In the genomic region with DNA sequence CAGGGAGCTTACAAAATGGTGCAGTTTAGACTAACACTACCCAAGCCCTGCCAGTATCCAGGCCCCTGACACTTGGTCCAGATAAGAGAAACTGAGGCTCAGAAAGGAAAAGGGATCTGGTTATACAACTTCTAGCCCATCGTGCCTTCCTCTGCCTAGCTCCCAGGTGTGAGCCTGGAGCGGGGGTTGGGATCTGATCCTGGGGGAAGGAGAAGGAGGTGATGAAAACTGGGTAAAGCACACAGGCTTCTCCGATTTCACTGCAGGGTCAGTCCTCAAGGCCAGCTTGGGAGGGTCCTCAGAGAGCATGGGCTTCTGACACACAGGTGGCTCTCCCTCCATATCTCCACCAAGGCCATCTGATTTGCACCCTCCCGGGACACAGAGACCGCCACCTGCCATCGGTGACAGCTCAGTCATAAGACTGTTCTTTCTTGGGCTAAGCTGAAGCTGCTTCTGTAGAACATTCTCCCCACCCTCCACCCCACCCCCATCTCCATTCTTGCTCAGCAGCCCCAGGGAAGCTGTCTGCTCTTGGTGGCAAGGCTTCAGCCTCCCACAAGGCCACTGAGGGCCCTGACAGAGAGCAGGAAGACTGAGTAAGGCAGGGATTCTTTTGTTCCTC, we compare ENCODE assay signal across 23 cellular contexts. TPM values are rescaled to one million over a fixed set of nuclear protein-coding genes. Genes with fewer than 3 reads are reported as not detected.
A peak's percentile ranks its signal among the peaks of the same experiment; 100 is the strongest.
DNase-seq lines count a peak whose midpoint lies in the region; ATAC-seq lines count a peak whose summit lies in the region.
"Had no signal": no experiment of that assay in that cellular context is flagged by ENCODE, and none has a peak within 500 bp of the region (broad histone marks: within the 10 kb centered on the region; RNA-seq: fewer than 3 reads in every experiment).

No MANE protein-coding gene starts in this region.

- no peak overlapping the region for H3K4me3 Mint-ChIP-seq in stimulated activated naive CD8-positive, alpha-beta T cell treated with anti-CD3 and anti-CD28 coated beads, Interleukin-15, amount 100 ng/mL, for 72 hours
- H3K4me3 Mint-ChIP-seq in T-helper 17 cell: no peak overlapping the region
- H3K4me3 Mint-ChIP-seq: CD8-positive, alpha-beta memory T cell had no signal

- no peaks in the 10 kb centered on the region for H3K9me3 Mint-ChIP-seq in stimulated activated naive CD8-positive, alpha-beta T cell treated with anti-CD3 and anti-CD28 coated beads, Interleukin-15, amount 100 ng/mL, for 72 hours
- H3K9me3 Mint-ChIP-seq: CD8-positive, alpha-beta memory T cell; H9 had no signal

- H3K9ac ChIP-seq in mesendoderm (ENCODE audit: low read length): no peak overlapping the region
- H3K9ac ChIP-seq: BLaER1 treated with 17β-estradiol and CSF1 and Interleukin-3, amounts not matched to agents 10 nM and 100 nM had no signal

- H3K27me3 ChIP-seq in mesendoderm (ENCODE audit: insufficient read depth, low read length, poor library complexity): no peaks in the 10 kb centered on the region
- H3K27me3 ChIP-seq: SJCRH30 had no signal

- H2BK5ac ChIP-seq in mesendoderm (ENCODE audit: low read length): no peak overlapping the region

- no peaks in the 10 kb centered on the region for H3K4me1 Mint-ChIP-seq in stimulated activated naive CD8-positive, alpha-beta T cell treated with anti-CD3 and anti-CD28 coated beads, Interleukin-15, amount 100 ng/mL, for 72 hours
- H3K4me1 Mint-ChIP-seq in T-helper 17 cell: no peaks in the 10 kb centered on the region
- H3K4me1 Mint-ChIP-seq: CD8-positive, alpha-beta memory T cell had no signal

- H2BK15ac ChIP-seq in mesendoderm (replicated peaks; ENCODE audit: low read depth): no peak overlapping the region

- WGBS in mesendoderm (ENCODE audit: extremely low coverage, insufficient coverage, low lambda C conversion rate): no CpG with 5 or more reads among the region's 6 CpGs

- H3K27me3 Mint-ChIP-seq in stimulated activated naive CD8-positive, alpha-beta T cell treated with anti-CD3 and anti-CD28 coated beads, Interleukin-15, amount 100 ng/mL, for 72 hours: peaks cover 58% of the 10 kb centered on the region
- peaks cover 55% of the 10 kb centered on the region for H3K27me3 Mint-ChIP-seq in T-helper 17 cell

- H4K5ac ChIP-seq in mesendoderm (ENCODE audit: low read length): no peak overlapping the region

- H3K79me2 ChIP-seq in mesendoderm (ENCODE audit: control insufficient read depth, insufficient read depth, low read length): no peaks in the 10 kb centered on the region

- peak; percentile 12 for ATAC-seq in stimulated activated naive CD8-positive, alpha-beta T cell treated with anti-CD3 and anti-CD28 coated beads, Interleukin-15, Interleukin-2, amounts not matched to agents 100 U/mL and 50 U/mL, for 24 hours
- ATAC-seq in stimulated activated naive CD8-positive, alpha-beta T cell treated with anti-CD3 and anti-CD28 coated beads, Interleukin-15, amount 100 ng/mL, for 72 hours: no peak
- ATAC-seq in HG03342 (IDR thresholded peaks at IDR 0.05; ENCODE audit: unreplicated experiment): no peak
- no peak for ATAC-seq in T-helper 17 cell
- ATAC-seq: Panc1 had no signal

- H3K4me2 ChIP-seq in mesendoderm (ENCODE audit: low read length): no peak overlapping the region
- H3K4me2 ChIP-seq: BLaER1 treated with 17β-estradiol and CSF1 and Interleukin-3, amounts not matched to agents 10 nM and 100 nM had no signal

- H3K36me3 ChIP-seq in mesendoderm (ENCODE audit: control insufficient read depth, insufficient read depth, low read length): no peaks in the 10 kb centered on the region
- H3K36me3 ChIP-seq: BLaER1 treated with 17β-estradiol and CSF1 and Interleukin-3, amounts not matched to agents 10 nM and 100 nM; SJCRH30 had no signal

- H3K27ac ChIP-seq in caudate nucleus (ENCODE audit: low read depth, low read length): peak overlapping the region; percentile 85
- no peak overlapping the region for H3K27ac ChIP-seq in mesendoderm (ENCODE audit: low read depth, low read length)
- H3K27ac ChIP-seq in temporal lobe (ENCODE audit: low read depth, low read length): peak overlapping the region; percentile 17
- H3K27ac ChIP-seq: BLaER1 treated with 17β-estradiol and CSF1 and Interleukin-3, amounts not matched to agents 10 nM and 100 nM; SJCRH30 had no signal

- no peaks in the 10 kb centered on the region for H3K4me1 ChIP-seq in mesendoderm (ENCODE audit: control insufficient read depth, low read depth, low read length)

- no peak overlapping the region for H2BK120ac ChIP-seq in mesendoderm (ENCODE audit: low read depth, low read length)

- H3K56ac ChIP-seq in mesendoderm (ENCODE audit: low read length): no peak overlapping the region

- DNase-seq in stimulated activated naive CD8-positive, alpha-beta T cell treated with anti-CD3 and anti-CD28 coated beads, Interleukin-15, Interleukin-2, amounts not matched to agents 100 U/mL and 50 U/mL, for 24 hours: no peak
- no peak for DNase-seq in stimulated activated naive CD8-positive, alpha-beta T cell treated with anti-CD3 and anti-CD28 coated beads, Interleukin-15, amount 100 ng/mL, for 72 hours
- DNase-seq in caudate nucleus (lab: John Stamatoyannopoulos, UW): peak in 42 of 61 donors; percentile 10 to 83 (median 46)
- peak; percentile 37 for DNase-seq in mesendoderm
- no peak for DNase-seq in HK-2 (ENCODE audit: unreplicated experiment)
- DNase-seq in T-helper 17 cell: no peak
- DNase-seq: 8988T; Calu3; CD8-positive, alpha-beta memory T cell; DMS153; GDM1; H9; Karpas-422; MV-4-11; NCI-H1105 treated with DMSO at 0.1 percent for 48 hours; NCI-H1694 treated with DMSO at 0.1 percent for 48 hours; NCI-H2081 treated with DMSO at 0.1 percent for 48 hours; NCI-H748 treated with DMSO at 0.1 percent for 48 hours; SJCRH30 had no signal

- H3K18ac ChIP-seq in mesendoderm (ENCODE audit: low read length): no peak overlapping the region

- no peak overlapping the region for H4K8ac ChIP-seq in mesendoderm (ENCODE audit: low read depth, low read length)

- H3K9me3 ChIP-seq in T-helper 17 cell (ENCODE audit: control insufficient read depth, low read length, poor library complexity, severe bottlenecking): no peaks in the 10 kb centered on the region
- H3K9me3 ChIP-seq: BLaER1 treated with 17β-estradiol and CSF1 and Interleukin-3, amounts not matched to agents 10 nM and 100 nM; SJCRH30 had no signal

- H3K27ac Mint-ChIP-seq in stimulated activated naive CD8-positive, alpha-beta T cell treated with anti-CD3 and anti-CD28 coated beads, Interleukin-15, amount 100 ng/mL, for 72 hours: no peak overlapping the region
- no peak overlapping the region for H3K27ac Mint-ChIP-seq in T-helper 17 cell
- H3K27ac Mint-ChIP-seq: CD8-positive, alpha-beta memory T cell had no signal

- no peak overlapping the region for H3K4me3 ChIP-seq in mesendoderm (ENCODE audit: low read length)
- H3K4me3 ChIP-seq: BLaER1 treated with 17β-estradiol and CSF1 and Interleukin-3, amounts not matched to agents 10 nM and 100 nM; SJCRH30 had no signal

- H3K36me3 Mint-ChIP-seq in T-helper 17 cell (ENCODE audit: low read depth): peaks cover 6% of the 10 kb centered on the region

- H3K4ac ChIP-seq in mesendoderm (ENCODE audit: low read depth, low read length): no peak overlapping the region

- H3K23ac ChIP-seq in mesendoderm (ENCODE audit: low read length): no peak overlapping the region

- H2AK5ac ChIP-seq in mesendoderm (ENCODE audit: low read length): no peak overlapping the region

- no peaks in the 10 kb centered on the region for H3K79me1 ChIP-seq in mesendoderm (ENCODE audit: low read length)

RNA-seq across cellular contexts. Expression of a gene that starts 16.4 kb away (rescaled TPM):
- 2.2 TPM for polyA plus RNA-seq in mesendoderm (2013, experiment 1 of 2)
- 2.2 TPM for polyA plus RNA-seq in mesendoderm (2013, experiment 2 of 2)
- total RNA-seq in temporal lobe (8.1 TPM), T-helper 17 cell (not detected)
- total RNA-seq: CD8-positive, alpha-beta memory T cell had no signal
- polyA plus RNA-seq: CD8-positive, alpha-beta memory T cell had no signal

Comparison
In these comparisons a context has a peak if more than half of its experiments do, and no peak if none do; other contexts are left out.
1. DNase-seq: peak in caudate nucleus (42 of 61) and mesendoderm (single experiment); none in stimulated activated naive CD8-positive, alpha-beta T cell treated with anti-CD3 and anti-CD28 coated beads, Interleukin-15, Interleukin-2, amounts not matched to agents 100 U/mL and 50 U/mL, for 24 hours (single experiment), stimulated activated naive CD8-positive, alpha-beta T cell treated with anti-CD3 and anti-CD28 coated beads, Interleukin-15, amount 100 ng/mL, for 72 hours (0 of 2), HK-2 (single experiment) and T-helper 17 cell (0 of 3).